In the genomic region with DNA sequence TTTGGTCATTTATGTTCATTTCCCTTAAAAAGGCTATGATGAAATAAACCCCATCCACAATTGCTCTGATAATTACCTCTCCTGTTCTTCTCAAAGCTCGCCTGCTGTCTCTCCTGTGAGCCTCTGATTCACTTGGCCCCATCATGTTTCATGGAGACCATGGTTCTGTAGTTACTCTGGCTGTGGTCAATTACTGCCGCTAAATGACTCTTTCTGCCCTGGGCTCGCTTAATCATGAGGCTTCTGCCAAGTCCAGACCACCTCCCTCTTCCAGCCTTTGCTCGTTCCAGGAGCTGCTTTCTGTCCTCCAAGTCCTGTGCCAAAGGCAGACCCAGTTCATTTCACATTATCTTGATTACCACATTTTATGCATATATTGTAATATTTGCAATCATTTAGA, we compare ENCODE assay signal across 1 cellular context.
TF ChIP-seq lines count a peak whose summit lies in the region.

No MANE protein-coding gene starts in this region.

TF ChIP-seq in SK-N-SH treated with all-trans-retinoic acid at 6 μM for 48 hours, 23 proteins besides CTCF, POLR2A, EP300 and RAD21 (continued from another document):
- no peak for TF ChIP-seq CSRNP3 (CRISPR knock-in tag; IDR thresholded peaks at IDR 0.05)
- TF ChIP-seq, protein P1, sequence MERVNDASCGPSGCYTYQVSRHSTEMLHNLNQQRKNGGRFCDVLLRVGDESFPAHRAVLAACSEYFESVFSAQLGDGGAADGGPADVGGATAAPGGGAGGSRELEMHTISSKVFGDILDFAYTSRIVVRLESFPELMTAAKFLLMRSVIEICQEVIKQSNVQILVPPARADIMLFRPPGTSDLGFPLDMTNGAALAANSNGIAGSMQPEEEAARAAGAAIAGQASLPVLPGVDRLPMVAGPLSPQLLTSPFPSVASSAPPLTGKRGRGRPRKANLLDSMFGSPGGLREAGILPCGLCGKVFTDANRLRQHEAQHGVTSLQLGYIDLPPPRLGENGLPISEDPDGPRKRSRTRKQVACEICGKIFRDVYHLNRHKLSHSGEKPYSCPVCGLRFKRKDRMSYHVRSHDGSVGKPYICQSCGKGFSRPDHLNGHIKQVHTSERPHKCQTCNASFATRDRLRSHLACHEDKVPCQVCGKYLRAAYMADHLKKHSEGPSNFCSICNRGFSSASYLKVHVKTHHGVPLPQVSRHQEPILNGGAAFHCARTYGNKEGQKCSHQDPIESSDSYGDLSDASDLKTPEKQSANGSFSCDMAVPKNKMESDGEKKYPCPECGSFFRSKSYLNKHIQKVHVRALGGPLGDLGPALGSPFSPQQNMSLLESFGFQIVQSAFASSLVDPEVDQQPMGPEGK (CRISPR knock-in tag; IDR thresholded peaks at IDR 0.05; ENCODE audit: borderline replicate concordance): no peak
